ENCODE assay signal across 15 cellular contexts in the genomic region with DNA sequence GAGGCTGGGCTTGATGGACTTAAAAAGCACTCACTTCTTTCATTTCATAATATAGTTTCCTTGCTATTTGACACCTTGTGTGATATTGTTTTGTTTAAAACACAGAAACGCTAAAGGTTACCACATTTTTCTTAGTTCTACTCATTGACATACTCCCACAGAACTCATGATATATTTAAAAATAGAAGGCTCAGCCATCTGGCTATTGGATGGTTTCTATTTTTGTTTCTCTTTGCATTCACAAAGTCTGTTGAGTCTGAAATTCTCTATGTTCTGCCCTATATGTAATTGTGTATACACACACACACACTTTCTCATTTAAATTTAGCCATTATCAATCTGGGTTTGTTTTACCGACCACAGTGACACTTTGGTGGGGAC.
DNase-seq lines count a peak whose midpoint lies in the region; ATAC-seq and TF ChIP-seq lines count a peak whose summit lies in the region.
"Had no signal": no experiment of that assay in that cellular context is flagged by ENCODE, and none has a peak within 500 bp of the region (broad histone marks: within the 10 kb centered on the region; RNA-seq: fewer than 3 reads in every experiment).

No MANE protein-coding gene starts in this region.

- no peaks in the 10 kb centered on the region for H3K36me3 Mint-ChIP-seq in T-helper 17 cell (ENCODE audit: low read depth)
- H3K36me3 Mint-ChIP-seq: activated naive CD8-positive, alpha-beta T cell had no signal

- H3K4me2 ChIP-seq in KMS-11: peak overlapping the region; percentile 83

- peak overlapping the region; percentile 36; the same call in 1 of the 2 replicates for H3K9ac ChIP-seq in KMS-11

- no peak overlapping the region for H3K4me3 Mint-ChIP-seq in T-helper 17 cell
- H3K4me3 Mint-ChIP-seq: activated naive CD8-positive, alpha-beta T cell; effector memory CD8-positive, alpha-beta T cell had no signal

- H3K9me3 ChIP-seq in T-helper 17 cell (ENCODE audit: control insufficient read depth, low read length, poor library complexity, severe bottlenecking): no peaks in the 10 kb centered on the region

- H2AFZ ChIP-seq in KMS-11 (ENCODE audit: low read depth): peak overlapping the region; percentile 87

- H3K27me3 ChIP-seq in KMS-11 (ENCODE audit: insufficient read depth, low read depth): no peaks in the 10 kb centered on the region
- H3K27me3 ChIP-seq: cardiac muscle cell had no signal

- no peak for TF ChIP-seq CTCF in KMS-11 (conservative IDR thresholded peaks at IDR 0.05; ENCODE audit: low read depth, low read length)
- no peak for TF ChIP-seq CTCF in epithelial cell of esophagus (IDR thresholded peaks at IDR 0.05; ENCODE audit: insufficient read depth, low read depth, low read length, missing control alignments)

- H3K4me1 Mint-ChIP-seq in T-helper 17 cell: no peaks in the 10 kb centered on the region

- no peak overlapping the region for H3K27ac Mint-ChIP-seq in T-helper 17 cell
- H3K27ac Mint-ChIP-seq: activated naive CD8-positive, alpha-beta T cell; effector memory CD8-positive, alpha-beta T cell had no signal

- H4K20me1 ChIP-seq in KMS-11 (ENCODE audit: insufficient read depth): no peaks in the 10 kb centered on the region

- H3K27ac ChIP-seq in KMS-11: peak overlapping the region; percentile 49; the same call in 1 of the 2 replicates
- H3K27ac ChIP-seq: cardiac muscle cell had no signal

- no peaks in the 10 kb centered on the region for H3K79me2 ChIP-seq in KMS-11 (ENCODE audit: insufficient read depth, low read depth)

- H3K4me1 ChIP-seq in KMS-11 (ENCODE audit: low read depth, poor library complexity, severe bottlenecking): peaks cover 26% of the 10 kb centered on the region

- no peaks in the 10 kb centered on the region for H3K27me3 Mint-ChIP-seq in T-helper 17 cell
- H3K27me3 Mint-ChIP-seq: effector memory CD8-positive, alpha-beta T cell had no signal

- no peaks in the 10 kb centered on the region for H3K36me3 ChIP-seq in KMS-11 (ENCODE audit: insufficient read depth)
- H3K36me3 ChIP-seq: cardiac muscle cell had no signal

- ATAC-seq in GM18858 (IDR thresholded peaks at IDR 0.05; ENCODE audit: unreplicated experiment) (no peak), T-helper 17 cell (no peak), HG03196 (IDR thresholded peaks at IDR 0.05; ENCODE audit: unreplicated experiment) (no peak)
- ATAC-seq: effector memory CD8-positive, alpha-beta T cell had no signal

- peak; percentile 63 for DNase-seq in NCI-H2171 treated with DMSO at 0.1 percent for 48 hours (lab: John Stamatoyannopoulos, UW)
- DNase-seq in NCI-H2171 (lab: John Stamatoyannopoulos, UW): no peak
- peak; percentile 6 for DNase-seq in epithelial cell of esophagus (ENCODE audit: low read depth)
- no peak for DNase-seq in T-helper 17 cell
- DNase-seq in NCI-H748 treated with DMSO at 0.1 percent for 48 hours (lab: John Stamatoyannopoulos, UW): no peak
- DNase-seq: activated CD4-positive, alpha-beta T cell treated with anti-CD3 and anti-CD28 coated beads for 1 hour; activated T-cell treated with anti-CD3 and anti-CD28 coated beads for 4 hours; effector memory CD8-positive, alpha-beta T cell; midbrain; stimulated activated naive CD4-positive, alpha-beta T cell treated with Interleukin-2 at 50 U/mL for 16 hours had no signal

- peak overlapping the region; percentile 50 for H3K4me3 ChIP-seq in KMS-11 (IDR thresholded peaks at IDR 0.05; ENCODE audit: insufficient read depth, low read depth, low read length)
- no peak overlapping the region for H3K4me3 ChIP-seq in epithelial cell of esophagus (ENCODE audit: low read length)
- H3K4me3 ChIP-seq: cardiac muscle cell had no signal

Comparison
In these comparisons a context has a peak if more than half of its experiments do, and no peak if none do; other contexts are left out.
1. DNase-seq: peak in NCI-H2171 treated with DMSO at 0.1 percent for 48 hours (single experiment) and epithelial cell of esophagus (single experiment); none in NCI-H2171 (single experiment), T-helper 17 cell (0 of 3) and NCI-H748 treated with DMSO at 0.1 percent for 48 hours (single experiment).